1 cellular context compared by ENCODE assay signal in genomic region chr14:49598479-49599301, GRCh38.
TF ChIP-seq lines count a peak whose summit lies in the region.

Gene LRR1 (plus strand): TSS chr14:49598940. CDS start chr14:49599021, 81 bp downstream.

TF ChIP-seq in A549, 52 proteins besides CTCF, POLR2A, EP300 and RAD21 (continued from another document):
- TF ChIP-seq REST (IDR thresholded peaks at IDR 0.05) (peak; percentile 80), SREBF2 (IDR thresholded peaks at IDR 0.05) (no peak), ESRRA (IDR thresholded peaks at IDR 0.05; ENCODE audit: borderline replicate concordance, low read length) (no peak), KDM5A (IDR thresholded peaks at IDR 0.05) (0 out of 2 replicates have a peak, but pooled peaks have one; percentile 59), FOSL2 (IDR thresholded peaks at IDR 0.05) (no peak), FOSL2 (CRISPR knock-in tag; IDR thresholded peaks at IDR 0.05) (peak; percentile 14; the same call in 1 of the 2 replicates), HMGXB4 (CRISPR knock-in tag; IDR thresholded peaks at IDR 0.05; ENCODE audit: borderline replicate concordance) (0 out of 2 replicates have a peak, but pooled peaks have one; percentile 23), NPAS2 (CRISPR knock-in tag; IDR thresholded peaks at IDR 0.05; ENCODE audit: borderline replicate concordance) (no peak), FOSB (CRISPR knock-in tag; IDR thresholded peaks at IDR 0.05) (no peak), CBX2 (IDR thresholded peaks at IDR 0.05; ENCODE audit: borderline replicate concordance, low read depth) (no peak), TFCP2L1 (CRISPR knock-in tag; IDR thresholded peaks at IDR 0.05) (peak; percentile 71; the same call in 1 of the 2 replicates), RNF2 (IDR thresholded peaks at IDR 0.05; ENCODE audit: borderline replicate concordance, low read depth) (no peak), USF2 (IDR thresholded peaks at IDR 0.05) (no peak), MYC (IDR thresholded peaks at IDR 0.05; ENCODE audit: borderline replicate concordance, low read length) (peak; percentile 35; the same call in 1 of the 2 replicates), HES2 (IDR thresholded peaks at IDR 0.05) (no peak), FOXS1 (CRISPR knock-in tag; IDR thresholded peaks at IDR 0.05) (no peak), JUNB (IDR thresholded peaks at IDR 0.05) (no peak), ELK1 (IDR thresholded peaks at IDR 0.05; ENCODE audit: low read depth, low read length) (no peak), RFX5 (IDR thresholded peaks at IDR 0.05) (0 out of 2 replicates have a peak, but pooled peaks have one; percentile 17), GATA3 (IDR thresholded peaks at IDR 0.05; ENCODE audit: borderline replicate concordance) (no peak; the same call in 1 of the 2 replicates), HOXB13 (CRISPR knock-in tag; IDR thresholded peaks at IDR 0.05; ENCODE audit: low read depth) (no peak), ATOH8 (CRISPR knock-in tag; IDR thresholded peaks at IDR 0.05; ENCODE audit: low read depth) (no peak), CEBPB (IDR thresholded peaks at IDR 0.05) (no peak), CHD4 (IDR thresholded peaks at IDR 0.05; ENCODE audit: borderline replicate concordance) (no peak), MAZ (IDR thresholded peaks at IDR 0.05; ENCODE audit: borderline replicate concordance, low read depth, low read length) (no peak), NR3C1 (IDR thresholded peaks at IDR 0.05) (no peak), KDM1A (IDR thresholded peaks at IDR 0.05; ENCODE audit: low read depth) (no peak)
- TF ChIP-seq, protein P1, sequence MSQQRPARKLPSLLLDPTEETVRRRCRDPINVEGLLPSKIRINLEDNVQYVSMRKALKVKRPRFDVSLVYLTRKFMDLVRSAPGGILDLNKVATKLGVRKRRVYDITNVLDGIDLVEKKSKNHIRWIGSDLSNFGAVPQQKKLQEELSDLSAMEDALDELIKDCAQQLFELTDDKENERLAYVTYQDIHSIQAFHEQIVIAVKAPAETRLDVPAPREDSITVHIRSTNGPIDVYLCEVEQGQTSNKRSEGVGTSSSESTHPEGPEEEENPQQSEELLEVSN (IDR thresholded peaks at IDR 0.05; ENCODE audit: borderline replicate concordance, low read depth): peak; percentile 76; the same call in 1 of the 2 replicates
- TF ChIP-seq, protein P2, sequence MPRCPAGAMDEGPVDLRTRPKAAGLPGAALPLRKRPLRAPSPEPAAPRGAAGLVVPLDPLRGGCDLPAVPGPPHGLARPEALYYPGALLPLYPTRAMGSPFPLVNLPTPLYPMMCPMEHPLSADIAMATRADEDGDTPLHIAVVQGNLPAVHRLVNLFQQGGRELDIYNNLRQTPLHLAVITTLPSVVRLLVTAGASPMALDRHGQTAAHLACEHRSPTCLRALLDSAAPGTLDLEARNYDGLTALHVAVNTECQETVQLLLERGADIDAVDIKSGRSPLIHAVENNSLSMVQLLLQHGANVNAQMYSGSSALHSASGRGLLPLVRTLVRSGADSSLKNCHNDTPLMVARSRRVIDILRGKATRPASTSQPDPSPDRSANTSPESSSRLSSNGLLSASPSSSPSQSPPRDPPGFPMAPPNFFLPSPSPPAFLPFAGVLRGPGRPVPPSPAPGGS (IDR thresholded peaks at IDR 0.05): no peak
